In genomic region chr3:40580494-40581091, GRCh38 we compare ENCODE assay signal across 8 cellular contexts. TPM values are rescaled to one million over a fixed set of nuclear protein-coding genes. Genes with fewer than 3 reads are reported as not detected.
A peak's percentile ranks its signal among the peaks of the same experiment; 100 is the strongest.
DNase-seq lines count a peak whose midpoint lies in the region; ATAC-seq, FAIRE-seq and TF ChIP-seq lines count a peak whose summit lies in the region.

No MANE protein-coding gene starts in this region.

- no peak overlapping the region for H3K27ac ChIP-seq in HL-60 (replicated peaks)

- no peaks in the 10 kb centered on the region for H3K36me3 ChIP-seq in NT2/D1 (ENCODE audit: insufficient read depth, insufficient read length, low read length)

- no peaks in the 10 kb centered on the region for H3K9me3 ChIP-seq in NT2/D1 (ENCODE audit: insufficient read depth, low read length)

- H3K4me1 Mint-ChIP-seq in natural killer cell treated with Interleukin-12 subunit alpha and Interleukin-12 subunit beta and Interleukin-15 and Interleukin-18, amount 100 ng/mL, for 72 hours (ENCODE audit: low read depth in 2 of 2), result peaks cover 0 to 3% of the 10 kb centered on the region in 2 donors

- H3K27me3 Mint-ChIP-seq in natural killer cell treated with Interleukin-12 subunit alpha and Interleukin-12 subunit beta and Interleukin-15 and Interleukin-18, amount 100 ng/mL, for 72 hours, result peaks cover 11 to 28% of the 10 kb centered on the region in 2 donors

- no peak overlapping the region for H3K4me3 Mint-ChIP-seq in natural killer cell treated with Interleukin-12 subunit alpha and Interleukin-12 subunit beta and Interleukin-15 and Interleukin-18, amount 100 ng/mL, for 72 hours

- H3K36me3 Mint-ChIP-seq in natural killer cell treated with Interleukin-12 subunit alpha and Interleukin-12 subunit beta and Interleukin-15 and Interleukin-18, amount 100 ng/mL, for 72 hours, result no peaks in the 10 kb centered on the region

- H3K9ac ChIP-seq in NT2/D1 (ENCODE audit: insufficient read length, low read depth), result no peak overlapping the region

- TF ChIP-seq POLR2A in GM12891 (IDR thresholded peaks at IDR 0.05; ENCODE audit: low read depth, low read length), result no peak
- TF ChIP-seq POLR2A in erythroblast (IDR thresholded peaks at IDR 0.05; ENCODE audit: low read length), result no peak

- DNase-seq in A172 (ENCODE audit: low spot score) (peak; percentile 48), GM12891 (ENCODE audit: insufficient read length, low spot score) (peak; percentile 41), HL-60 (ENCODE audit: low read depth in 1 of 2, low spot score in 1 of 2) (peak; percentile 11 to 58), NT2/D1 (ENCODE audit: low read depth, low spot score) (peak; percentile 84), erythroblast (lab: John Stamatoyannopoulos, UW) (peak; percentile 60 to 74)
- DNase-seq in activated CD8-positive, alpha-beta memory T cell treated with anti-CD3 and anti-CD28 coated beads, Interleukin-2, amount 50 U/mL, for 4 hours, result peak; percentile 57
- peak; percentile 68 for DNase-seq in natural killer cell treated with Interleukin-12 subunit alpha and Interleukin-12 subunit beta and Interleukin-15 and Interleukin-18, amount 100 ng/mL, for 72 hours (ENCODE audit: low spot score)
- DNase-seq in stimulated activated naive CD8-positive, alpha-beta T cell treated with anti-CD3 and anti-CD28 coated beads, Interleukin-15, Interleukin-2, amounts not matched to agents 100 U/mL and 50 U/mL, for 24 hours, result peak; percentile 64

- H3K9me3 Mint-ChIP-seq in natural killer cell treated with Interleukin-12 subunit alpha and Interleukin-12 subunit beta and Interleukin-15 and Interleukin-18, amount 100 ng/mL, for 72 hours, result no peaks in the 10 kb centered on the region

- peak; percentile 95 for FAIRE-seq in GM12891 (lab: Jason Lieb, UNC)

- TF ChIP-seq CTCF in HL-60 (IDR thresholded peaks at IDR 0.05; ENCODE audit: insufficient read depth, low read length), result peak; percentile 92

- H3K4me1 ChIP-seq in NT2/D1 (ENCODE audit: insufficient read depth, insufficient read length), result peaks cover 2% of the 10 kb centered on the region

- H3K27me3 ChIP-seq in HL-60 (ENCODE audit: insufficient read depth, poor library complexity, severe bottlenecking), result peaks cover 4% of the 10 kb centered on the region
- no peaks in the 10 kb centered on the region for H3K27me3 ChIP-seq in NT2/D1 (ENCODE audit: insufficient read depth, insufficient read length)

- peak in 1 of 2 donors; percentile 59 for ATAC-seq in natural killer cell treated with Interleukin-12 subunit alpha and Interleukin-12 subunit beta and Interleukin-15 and Interleukin-18, amount 100 ng/mL, for 72 hours
- peak; percentile 60 for ATAC-seq in stimulated activated naive CD8-positive, alpha-beta T cell treated with anti-CD3 and anti-CD28 coated beads, Interleukin-15, Interleukin-2, amounts not matched to agents 100 U/mL and 50 U/mL, for 24 hours

- H3K4me3 ChIP-seq in HL-60 (replicated peaks; ENCODE audit: insufficient read depth, low read length), result no peak overlapping the region
- H3K4me3 ChIP-seq in NT2/D1 (ENCODE audit: insufficient read length, low read depth), result no peak overlapping the region

- H3K27ac Mint-ChIP-seq in natural killer cell treated with Interleukin-12 subunit alpha and Interleukin-12 subunit beta and Interleukin-15 and Interleukin-18, amount 100 ng/mL, for 72 hours, result no peak overlapping the region

TF ChIP-seq in GM12891, 5 proteins besides CTCF, POLR2A, EP300 and RAD21:
- TF ChIP-seq SPI1 (IDR thresholded peaks at IDR 0.05; ENCODE audit: low read depth, low read length), result no peak
- TF ChIP-seq POLR2AphosphoS5 (IDR thresholded peaks at IDR 0.05; ENCODE audit: low read depth, low read length), result no peak

RNA-seq across cellular contexts. Expression of gene ZNF621, which starts 55.8 kb away (rescaled TPM):
- total RNA-seq in A172 (2014; rRNA removed; shearing (Covaris generic)), result 12.4 and 16.9 TPM in 2 replicates
- polyA plus RNA-seq in GM12891 (2012; ENCODE audit: low read depth, missing spikeins), result 6.3 TPM
- 10 to 100 TPM; 23.7 to 27.5 TPM for total RNA-seq in natural killer cell treated with Interleukin-12 subunit alpha and Interleukin-12 subunit beta and Interleukin-15 and Interleukin-18, amount 100 ng/mL, for 72 hours
